In the genomic region with DNA sequence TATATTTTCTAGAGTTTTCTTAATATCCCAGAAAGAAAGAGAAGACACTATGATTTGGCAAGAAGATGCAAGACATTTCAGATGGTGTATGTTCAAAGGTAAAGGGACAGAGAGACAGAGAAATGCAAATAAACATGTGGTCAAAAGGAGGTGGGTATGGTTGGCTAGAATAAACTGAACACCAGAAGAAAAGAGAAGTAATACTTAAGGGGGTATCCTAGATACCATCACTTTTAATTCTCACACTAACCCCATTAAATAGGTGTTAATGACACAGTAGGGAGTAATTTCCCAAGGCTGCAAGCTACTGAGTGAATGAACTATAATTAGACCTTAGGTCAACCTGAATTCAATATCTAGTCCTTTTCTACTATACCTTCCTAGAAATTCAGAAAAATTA, we compare ENCODE assay signal across 1 cellular context.
TF ChIP-seq lines count a peak whose summit lies in the region.

No MANE protein-coding gene starts in this region.

TF ChIP-seq in GM23338, 12 proteins besides CTCF, POLR2A, EP300 and RAD21 (continued from another document):
- TF ChIP-seq, protein P1, sequence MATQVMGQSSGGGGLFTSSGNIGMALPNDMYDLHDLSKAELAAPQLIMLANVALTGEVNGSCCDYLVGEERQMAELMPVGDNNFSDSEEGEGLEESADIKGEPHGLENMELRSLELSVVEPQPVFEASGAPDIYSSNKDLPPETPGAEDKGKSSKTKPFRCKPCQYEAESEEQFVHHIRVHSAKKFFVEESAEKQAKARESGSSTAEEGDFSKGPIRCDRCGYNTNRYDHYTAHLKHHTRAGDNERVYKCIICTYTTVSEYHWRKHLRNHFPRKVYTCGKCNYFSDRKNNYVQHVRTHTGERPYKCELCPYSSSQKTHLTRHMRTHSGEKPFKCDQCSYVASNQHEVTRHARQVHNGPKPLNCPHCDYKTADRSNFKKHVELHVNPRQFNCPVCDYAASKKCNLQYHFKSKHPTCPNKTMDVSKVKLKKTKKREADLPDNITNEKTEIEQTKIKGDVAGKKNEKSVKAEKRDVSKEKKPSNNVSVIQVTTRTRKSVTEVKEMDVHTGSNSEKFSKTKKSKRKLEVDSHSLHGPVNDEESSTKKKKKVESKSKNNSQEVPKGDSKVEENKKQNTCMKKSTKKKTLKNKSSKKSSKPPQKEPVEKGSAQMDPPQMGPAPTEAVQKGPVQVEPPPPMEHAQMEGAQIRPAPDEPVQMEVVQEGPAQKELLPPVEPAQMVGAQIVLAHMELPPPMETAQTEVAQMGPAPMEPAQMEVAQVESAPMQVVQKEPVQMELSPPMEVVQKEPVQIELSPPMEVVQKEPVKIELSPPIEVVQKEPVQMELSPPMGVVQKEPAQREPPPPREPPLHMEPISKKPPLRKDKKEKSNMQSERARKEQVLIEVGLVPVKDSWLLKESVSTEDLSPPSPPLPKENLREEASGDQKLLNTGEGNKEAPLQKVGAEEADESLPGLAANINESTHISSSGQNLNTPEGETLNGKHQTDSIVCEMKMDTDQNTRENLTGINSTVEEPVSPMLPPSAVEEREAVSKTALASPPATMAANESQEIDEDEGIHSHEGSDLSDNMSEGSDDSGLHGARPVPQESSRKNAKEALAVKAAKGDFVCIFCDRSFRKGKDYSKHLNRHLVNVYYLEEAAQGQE (IDR thresholded peaks at IDR 0.05; ENCODE audit: unreplicated experiment), result no peak
- no peak for TF ChIP-seq ZNF331 (CRISPR knock-in tag; IDR thresholded peaks at IDR 0.05; ENCODE audit: low read depth)
- TF ChIP-seq NANOG (IDR thresholded peaks at IDR 0.05; ENCODE audit: borderline replicate concordance), result no peak
